Comparison of ENCODE assay signal across 1 cellular context in genomic region chr2:235406420-235406819, GRCh38.
TF ChIP-seq lines count a peak whose summit lies in the region.

No MANE protein-coding gene starts in this region.

TF ChIP-seq in H1, 55 proteins besides CTCF, POLR2A, EP300 and RAD21 (continued from another document):
- TF ChIP-seq CHD7 (IDR thresholded peaks at IDR 0.05; ENCODE audit: insufficient replicate concordance, low read length) (no peak), EGR1 (IDR thresholded peaks at IDR 0.05; ENCODE audit: borderline replicate concordance, low read depth, low read length) (no peak), RXRA (IDR thresholded peaks at IDR 0.05; ENCODE audit: insufficient read depth, low read depth, low read length) (no peak), HDAC6 (IDR thresholded peaks at IDR 0.05; ENCODE audit: low read depth, low read length) (no peak), JUND (IDR thresholded peaks at IDR 0.05; ENCODE audit: low read length) (no peak), KDM4A (IDR thresholded peaks at IDR 0.05; ENCODE audit: low read depth, low read length, severe bottlenecking) (no peak), SUZ12 (IDR thresholded peaks at IDR 0.05; ENCODE audit: low read length) (no peak), BACH1 (IDR thresholded peaks at IDR 0.05; ENCODE audit: low read length) (no peak), CHD2 (IDR thresholded peaks at IDR 0.05; ENCODE audit: low read length) (no peak), CBX8 (IDR thresholded peaks at IDR 0.05; ENCODE audit: borderline replicate concordance, low read depth, low read length) (no peak), SAP30 (IDR thresholded peaks at IDR 0.05; ENCODE audit: insufficient read depth, insufficient replicate concordance, low read length) (no peak), RNF2 (IDR thresholded peaks at IDR 0.05; ENCODE audit: borderline replicate concordance, low read depth, low read length, missing control alignments, poor library complexity, severe bottlenecking) (no peak)
